25 cellular contexts compared by ENCODE assay signal in genomic region chr16:30494028-30494427, GRCh38. TPM values are rescaled to one million over a fixed set of nuclear protein-coding genes. Genes with fewer than 3 reads are reported as not detected.
DNase-seq lines count a peak whose midpoint lies in the region; ATAC-seq lines count a peak whose summit lies in the region.
"Had no signal": no experiment of that assay in that cellular context is flagged by ENCODE, and none has a peak within 500 bp of the region (broad histone marks: within the 10 kb centered on the region; RNA-seq: fewer than 3 reads in every experiment).

No MANE protein-coding gene starts in this region.

- no peaks in the 10 kb centered on the region for H3K9me3 Mint-ChIP-seq in activated T-cell treated with anti-CD3 and anti-CD28 coated beads, Interleukin-2, amount 50 U/mL, for 24 hours
- H3K9me3 Mint-ChIP-seq in activated T-cell treated with anti-CD3 and anti-CD28 coated beads, Interleukin-2, amount 50 U/mL, for 4 hours = no peaks in the 10 kb centered on the region
- no peaks in the 10 kb centered on the region for H3K9me3 Mint-ChIP-seq in naive thymus-derived CD4-positive, alpha-beta T cell
- no peaks in the 10 kb centered on the region for H3K9me3 Mint-ChIP-seq in stimulated activated effector memory CD8-positive, alpha-beta T cell treated with anti-CD3 and anti-CD28 coated beads, Interleukin-12 subunit alpha, Interleukin-12 subunit beta, amount 100 ng/mL, for 72 hours
- H3K9me3 Mint-ChIP-seq: CD8-positive, alpha-beta memory T cell; IgD-negative memory B cell had no signal

- H3K9me3 ChIP-seq in SJCRH30 (replicated peaks) = no peaks in the 10 kb centered on the region
- no peaks in the 10 kb centered on the region for H3K9me3 ChIP-seq in naive thymus-derived CD4-positive, alpha-beta T cell (ENCODE audit: control insufficient read depth in 2 of 3, low read length in 3 of 3)

- H3K36me3 ChIP-seq in SJCRH30 = no peaks in the 10 kb centered on the region
- peaks cover 31 to 85% (median 37%) of the 10 kb centered on the region in 3 experiments for H3K36me3 ChIP-seq in naive thymus-derived CD4-positive, alpha-beta T cell (ENCODE audit: control insufficient read depth in 2 of 3, insufficient read depth in 3 of 3, low read length in 3 of 3)

- POLR2A ChIA-PET in naive thymus-derived CD4-positive, alpha-beta T cell (lab: Charles Lee) = interaction anchor here (0.6 to 1.3 kb wide), 4 partner anchors 13 to 64 kb away, joined by 3 to 4 read pairs (median 3); partner anchors contain the start of gene DCTPP1

- H3K4me3 Mint-ChIP-seq in activated T-cell treated with anti-CD3 and anti-CD28 coated beads, Interleukin-2, amount 50 U/mL, for 24 hours = no peak overlapping the region
- no peak overlapping the region for H3K4me3 Mint-ChIP-seq in activated T-cell treated with anti-CD3 and anti-CD28 coated beads, Interleukin-2, amount 50 U/mL, for 4 hours
- no peak overlapping the region for H3K4me3 Mint-ChIP-seq in naive thymus-derived CD4-positive, alpha-beta T cell
- H3K4me3 Mint-ChIP-seq in stimulated activated effector memory CD8-positive, alpha-beta T cell treated with anti-CD3 and anti-CD28 coated beads, Interleukin-12 subunit alpha, Interleukin-12 subunit beta, amount 100 ng/mL, for 72 hours = no peak overlapping the region
- H3K4me3 Mint-ChIP-seq: CD8-positive, alpha-beta memory T cell; IgD-negative memory B cell had no signal

- intact Hi-C loops in naive thymus-derived CD4-positive, alpha-beta T cell (cut with micrococcal nuclease) = no loop called here

- CTCF ChIA-PET in naive thymus-derived CD4-positive, alpha-beta T cell (lab: Charles Lee) = interaction anchor here (1.2 kb wide), 1 partner anchor 44 kb away, joined by 3 read pairs; no protein-coding TSS in a partner anchor

- no peaks in the 10 kb centered on the region for H3K27me3 Mint-ChIP-seq in activated T-cell treated with anti-CD3 and anti-CD28 coated beads, Interleukin-2, amount 50 U/mL, for 24 hours
- no peaks in the 10 kb centered on the region for H3K27me3 Mint-ChIP-seq in activated T-cell treated with anti-CD3 and anti-CD28 coated beads, Interleukin-2, amount 50 U/mL, for 4 hours (ENCODE audit: low read depth)
- no peaks in the 10 kb centered on the region for H3K27me3 Mint-ChIP-seq in naive thymus-derived CD4-positive, alpha-beta T cell
- H3K27me3 Mint-ChIP-seq: CD8-positive, alpha-beta memory T cell; IgD-negative memory B cell had no signal

- H3K27me3 ChIP-seq in SJCRH30 = no peaks in the 10 kb centered on the region
- H3K27me3 ChIP-seq in naive thymus-derived CD4-positive, alpha-beta T cell (ENCODE audit: control insufficient read depth in 2 of 2, insufficient read depth in 2 of 2, low read length in 2 of 2) = no peaks in the 10 kb centered on the region

- no peak for ATAC-seq in activated T-cell treated with anti-CD3 and anti-CD28 coated beads, Interleukin-2, amount 50 U/mL, for 4 hours
- no peak for ATAC-seq in naive thymus-derived CD4-positive, alpha-beta T cell
- no peak for ATAC-seq in stimulated activated effector memory CD8-positive, alpha-beta T cell treated with anti-CD3 and anti-CD28 coated beads, Interleukin-12 subunit alpha, Interleukin-12 subunit beta, amount 100 ng/mL, for 72 hours
- no peak for ATAC-seq in HG03521 (IDR thresholded peaks at IDR 0.05; ENCODE audit: unreplicated experiment)
- ATAC-seq: HCT116 had no signal

- peaks cover 33% of the 10 kb centered on the region for H3K4me1 Mint-ChIP-seq in activated T-cell treated with anti-CD3 and anti-CD28 coated beads, Interleukin-2, amount 50 U/mL, for 24 hours (ENCODE audit: low read depth)
- peaks cover 17% of the 10 kb centered on the region for H3K4me1 Mint-ChIP-seq in activated T-cell treated with anti-CD3 and anti-CD28 coated beads, Interleukin-2, amount 50 U/mL, for 4 hours (ENCODE audit: low read depth)
- H3K4me1 Mint-ChIP-seq in naive thymus-derived CD4-positive, alpha-beta T cell = peaks cover 16 to 36% (median 20%) of the 10 kb centered on the region in 7 donors
- peaks cover 33% of the 10 kb centered on the region for H3K4me1 Mint-ChIP-seq in stimulated activated effector memory CD8-positive, alpha-beta T cell treated with anti-CD3 and anti-CD28 coated beads, Interleukin-12 subunit alpha, Interleukin-12 subunit beta, amount 100 ng/mL, for 72 hours

- peaks cover 2% of the 10 kb centered on the region; the same call in 1 of the 2 replicates for H3K4me1 ChIP-seq in SJCRH30
- H3K4me1 ChIP-seq in naive thymus-derived CD4-positive, alpha-beta T cell (ENCODE audit: control insufficient read depth in 2 of 2, insufficient read depth in 2 of 2, low read length in 2 of 2) = peaks cover 0 to 7% of the 10 kb centered on the region in 2 donors

- peaks cover 88% of the 10 kb centered on the region for H3K36me3 Mint-ChIP-seq in activated T-cell treated with anti-CD3 and anti-CD28 coated beads, Interleukin-2, amount 50 U/mL, for 24 hours (ENCODE audit: low read depth)
- H3K36me3 Mint-ChIP-seq in activated T-cell treated with anti-CD3 and anti-CD28 coated beads, Interleukin-2, amount 50 U/mL, for 4 hours (ENCODE audit: insufficient read depth) = peaks cover 27% of the 10 kb centered on the region
- H3K36me3 Mint-ChIP-seq in naive thymus-derived CD4-positive, alpha-beta T cell = peaks cover 7 to 35% (median 22%) of the 10 kb centered on the region in 5 donors
- peaks cover 100% of the 10 kb centered on the region for H3K36me3 Mint-ChIP-seq in stimulated activated effector memory CD8-positive, alpha-beta T cell treated with anti-CD3 and anti-CD28 coated beads, Interleukin-12 subunit alpha, Interleukin-12 subunit beta, amount 100 ng/mL, for 72 hours

- H3K27ac Mint-ChIP-seq in activated T-cell treated with anti-CD3 and anti-CD28 coated beads, Interleukin-2, amount 50 U/mL, for 24 hours = peak overlapping the region; percentile 76
- peak overlapping the region in 5 of 9 donors; percentile 38 to 51 (median 45) for H3K27ac Mint-ChIP-seq in naive thymus-derived CD4-positive, alpha-beta T cell
- peak overlapping the region; percentile 64 for H3K27ac Mint-ChIP-seq in stimulated activated effector memory CD8-positive, alpha-beta T cell treated with anti-CD3 and anti-CD28 coated beads, Interleukin-12 subunit alpha, Interleukin-12 subunit beta, amount 100 ng/mL, for 72 hours
- H3K27ac Mint-ChIP-seq: IgD-negative memory B cell had no signal

- H3K4me3 ChIP-seq in SJCRH30 = no peak overlapping the region
- no peak overlapping the region for H3K4me3 ChIP-seq in naive thymus-derived CD4-positive, alpha-beta T cell (ENCODE audit: low read length)
- H3K4me3 ChIP-seq: GM23248 had no signal

- H3K27ac ChIP-seq in SJCRH30 = no peak overlapping the region
- no peak overlapping the region for H3K27ac ChIP-seq in naive thymus-derived CD4-positive, alpha-beta T cell (ENCODE audit: low read depth, low read length)
- H3K27ac ChIP-seq: C4-2B, GM23248 had no signal

- DNase-seq in activated T-cell treated with anti-CD3 and anti-CD28 coated beads, Interleukin-2, amount 50 U/mL, for 24 hours = no peak
- no peak for DNase-seq in activated T-cell treated with anti-CD3 and anti-CD28 coated beads, Interleukin-2, amount 50 U/mL, for 4 hours
- DNase-seq in SJCRH30 = peak; percentile 37 to 64
- DNase-seq in naive thymus-derived CD4-positive, alpha-beta T cell = no peak
- DNase-seq in stimulated activated effector memory CD8-positive, alpha-beta T cell treated with anti-CD3 and anti-CD28 coated beads, Interleukin-12 subunit alpha, Interleukin-12 subunit beta, amount 100 ng/mL, for 72 hours (ENCODE audit: low spot score in 2 of 2) = no peak
- no peak for DNase-seq in islet precursor cell
- no peak for DNase-seq in NCI-H2107 treated with DMSO at 0.1 percent for 48 hours (lab: John Stamatoyannopoulos, UW; ENCODE audit: unreplicated experiment)
- DNase-seq: 8988T; CD8-positive, alpha-beta memory T cell; EL; GF-D8; GM23248; Karpas-422; NCI-H1694; NCI-H2081; NCI-H446 treated with DMSO at 0.1 percent for 48 hours; NCI-H526 treated with DMSO at 0.1 percent for 48 hours; OCI-M1; Right ventricle myocardium superior had no signal

RNA-seq across cellular contexts. Expression of gene ITGAL, which starts 21.5 kb away (rescaled TPM):
- total RNA-seq in activated T-cell treated with anti-CD3 and anti-CD28 coated beads, Interleukin-2, amount 50 U/mL, for 4 hours = 100 to 1,000 TPM; 193 to 259 (median 220) TPM
- total RNA-seq in SJCRH30 (2014; rRNA removed; shearing (Covaris generic)) = not detected in 2 replicates
- total RNA-seq in naive thymus-derived CD4-positive, alpha-beta T cell = 100 to 1,000 TPM; 258 to 629 (median 436) TPM
- 100 to 1,000 TPM; 110 to 135 TPM for polyA plus RNA-seq in naive thymus-derived CD4-positive, alpha-beta T cell
- total RNA-seq: MCF 10A, RPMI7951 had no signal
- polyA plus RNA-seq: GM23248 had no signal

RNA-seq across cellular contexts. Expression of gene ZNF768, which starts 32.3 kb away (rescaled TPM):
- 10 to 100 TPM in 2 of 3 donors, 1 to 10 TPM in 1; 9.1 to 10.7 (median 10.5) TPM for total RNA-seq in activated T-cell treated with anti-CD3 and anti-CD28 coated beads, Interleukin-2, amount 50 U/mL, for 4 hours
- total RNA-seq in SJCRH30 (2014; rRNA removed; shearing (Covaris generic)) = 59.7 and 62.5 TPM in 2 replicates
- 1 to 10 TPM; 6.0 to 8.5 (median 7.3) TPM for total RNA-seq in naive thymus-derived CD4-positive, alpha-beta T cell
- polyA plus RNA-seq in naive thymus-derived CD4-positive, alpha-beta T cell = 1 to 10 TPM; 1.6 to 2.4 TPM

RNA-seq across cellular contexts. Expression of gene ZNF747, which starts 40.6 kb away (rescaled TPM):
- total RNA-seq in activated T-cell treated with anti-CD3 and anti-CD28 coated beads, Interleukin-2, amount 50 U/mL, for 4 hours = 10 to 100 TPM; 14.2 to 15.4 (median 15.2) TPM
- total RNA-seq in SJCRH30 (2014; rRNA removed; shearing (Covaris generic)) = 11.2 and 12.0 TPM in 2 replicates
- total RNA-seq in naive thymus-derived CD4-positive, alpha-beta T cell = 10 to 100 TPM in 4 of 5 experiments, 1 to 10 TPM in 1; 9.1 to 17.4 (median 13.8) TPM
- 10 to 100 TPM in 1 of 2 donors, 1 to 10 TPM in 1; 8.9 to 11.7 TPM for polyA plus RNA-seq in naive thymus-derived CD4-positive, alpha-beta T cell

RNA-seq across cellular contexts. Expression of gene SEPHS2, which starts 48.4 kb away (rescaled TPM):
- 10 to 100 TPM; 64.5 to 69.1 (median 67.1) TPM for total RNA-seq in activated T-cell treated with anti-CD3 and anti-CD28 coated beads, Interleukin-2, amount 50 U/mL, for 4 hours
- total RNA-seq in SJCRH30 (2014; rRNA removed; shearing (Covaris generic)) = 18.2 and 22.9 TPM in 2 replicates
- total RNA-seq in naive thymus-derived CD4-positive, alpha-beta T cell = 10 to 100 TPM; 20.9 to 69.6 (median 47.1) TPM
- 10 to 100 TPM; 61.2 to 83.9 TPM for polyA plus RNA-seq in naive thymus-derived CD4-positive, alpha-beta T cell

Comparison
In these comparisons a context has a peak if more than half of its experiments do, and no peak if none do; other contexts are left out.
1. DNase-seq: peak in SJCRH30 (2 of 2); none in activated T-cell treated with anti-CD3 and anti-CD28 coated beads, Interleukin-2, amount 50 U/mL, for 24 hours (single experiment), activated T-cell treated with anti-CD3 and anti-CD28 coated beads, Interleukin-2, amount 50 U/mL, for 4 hours (single experiment), naive thymus-derived CD4-positive, alpha-beta T cell (0 of 9), stimulated activated effector memory CD8-positive, alpha-beta T cell treated with anti-CD3 and anti-CD28 coated beads, Interleukin-12 subunit alpha, Interleukin-12 subunit beta, amount 100 ng/mL, for 72 hours (0 of 2), islet precursor cell (single experiment) and NCI-H2107 treated with DMSO at 0.1 percent for 48 hours (single experiment).
2. RNA of gene ITGAL, which starts 21.5 kb away (total RNA-seq): 258 to 629 TPM in naive thymus-derived CD4-positive, alpha-beta T cell and 193 to 259 TPM in activated T-cell treated with anti-CD3 and anti-CD28 coated beads, Interleukin-2, amount 50 U/mL, for 4 hours; not detected in SJCRH30; every median in the first group is over 100 times any median in the second.
3. Peak in every context shown above with its lines, with median percentiles within 50 percentile points of each other: H3K27ac Mint-ChIP-seq.